1 cellular context compared by ENCODE assay signal in the genomic region with DNA sequence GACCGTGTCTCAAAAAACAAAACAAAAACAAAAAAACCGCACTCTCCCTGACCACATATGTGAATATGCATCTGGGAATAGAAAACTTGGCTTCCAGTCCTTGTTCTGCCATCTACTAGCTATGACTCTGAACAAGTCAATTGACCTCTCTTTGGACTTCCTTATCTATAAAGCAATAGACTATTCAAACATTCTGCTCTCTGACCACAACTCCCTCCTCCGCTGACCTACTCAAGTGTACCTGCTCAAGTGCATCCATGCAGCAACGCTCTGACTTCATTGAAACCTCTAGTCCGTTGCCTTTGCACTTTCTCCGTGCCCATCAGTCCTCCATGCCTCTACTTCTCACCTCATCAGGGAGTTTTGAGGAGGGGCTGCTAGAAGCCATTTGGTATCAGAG.
TF ChIP-seq lines count a peak whose summit lies in the region.

No MANE protein-coding gene starts in this region.

TF ChIP-seq in GM12878, 131 proteins besides CTCF, POLR2A, EP300 and RAD21 (continued from another document):
- TF ChIP-seq, protein P1, sequence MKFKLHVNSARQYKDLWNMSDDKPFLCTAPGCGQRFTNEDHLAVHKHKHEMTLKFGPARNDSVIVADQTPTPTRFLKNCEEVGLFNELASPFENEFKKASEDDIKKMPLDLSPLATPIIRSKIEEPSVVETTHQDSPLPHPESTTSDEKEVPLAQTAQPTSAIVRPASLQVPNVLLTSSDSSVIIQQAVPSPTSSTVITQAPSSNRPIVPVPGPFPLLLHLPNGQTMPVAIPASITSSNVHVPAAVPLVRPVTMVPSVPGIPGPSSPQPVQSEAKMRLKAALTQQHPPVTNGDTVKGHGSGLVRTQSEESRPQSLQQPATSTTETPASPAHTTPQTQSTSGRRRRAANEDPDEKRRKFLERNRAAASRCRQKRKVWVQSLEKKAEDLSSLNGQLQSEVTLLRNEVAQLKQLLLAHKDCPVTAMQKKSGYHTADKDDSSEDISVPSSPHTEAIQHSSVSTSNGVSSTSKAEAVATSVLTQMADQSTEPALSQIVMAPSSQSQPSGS (IDR thresholded peaks at IDR 0.05; ENCODE audit: low read length): no peak
- TF ChIP-seq, protein P2, sequence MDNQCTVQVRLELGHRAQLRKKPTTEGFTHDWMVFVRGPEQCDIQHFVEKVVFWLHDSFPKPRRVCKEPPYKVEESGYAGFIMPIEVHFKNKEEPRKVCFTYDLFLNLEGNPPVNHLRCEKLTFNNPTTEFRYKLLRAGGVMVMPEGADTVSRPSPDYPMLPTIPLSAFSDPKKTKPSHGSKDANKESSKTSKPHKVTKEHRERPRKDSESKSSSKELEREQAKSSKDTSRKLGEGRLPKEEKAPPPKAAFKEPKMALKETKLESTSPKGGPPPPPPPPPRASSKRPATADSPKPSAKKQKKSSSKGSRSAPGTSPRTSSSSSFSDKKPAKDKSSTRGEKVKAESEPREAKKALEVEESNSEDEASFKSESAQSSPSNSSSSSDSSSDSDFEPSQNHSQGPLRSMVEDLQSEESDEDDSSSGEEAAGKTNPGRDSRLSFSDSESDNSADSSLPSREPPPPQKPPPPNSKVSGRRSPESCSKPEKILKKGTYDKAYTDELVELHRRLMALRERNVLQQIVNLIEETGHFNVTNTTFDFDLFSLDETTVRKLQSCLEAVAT (IDR thresholded peaks at IDR 0.05): peak; percentile 76; the same call in 1 of the 2 replicates
- TF ChIP-seq, protein P3, sequence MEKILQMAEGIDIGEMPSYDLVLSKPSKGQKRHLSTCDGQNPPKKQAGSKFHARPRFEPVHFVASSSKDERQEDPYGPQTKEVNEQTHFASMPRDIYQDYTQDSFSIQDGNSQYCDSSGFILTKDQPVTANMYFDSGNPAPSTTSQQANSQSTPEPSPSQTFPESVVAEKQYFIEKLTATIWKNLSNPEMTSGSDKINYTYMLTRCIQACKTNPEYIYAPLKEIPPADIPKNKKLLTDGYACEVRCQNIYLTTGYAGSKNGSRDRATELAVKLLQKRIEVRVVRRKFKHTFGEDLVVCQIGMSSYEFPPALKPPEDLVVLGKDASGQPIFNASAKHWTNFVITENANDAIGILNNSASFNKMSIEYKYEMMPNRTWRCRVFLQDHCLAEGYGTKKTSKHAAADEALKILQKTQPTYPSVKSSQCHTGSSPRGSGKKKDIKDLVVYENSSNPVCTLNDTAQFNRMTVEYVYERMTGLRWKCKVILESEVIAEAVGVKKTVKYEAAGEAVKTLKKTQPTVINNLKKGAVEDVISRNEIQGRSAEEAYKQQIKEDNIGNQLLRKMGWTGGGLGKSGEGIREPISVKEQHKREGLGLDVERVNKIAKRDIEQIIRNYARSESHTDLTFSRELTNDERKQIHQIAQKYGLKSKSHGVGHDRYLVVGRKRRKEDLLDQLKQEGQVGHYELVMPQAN (conservative IDR thresholded peaks at IDR 0.05): no peak
- TF ChIP-seq ZSCAN29 (IDR thresholded peaks at IDR 0.05): no peak
- peak; percentile 85 for TF ChIP-seq RUNX3 (IDR thresholded peaks at IDR 0.05; ENCODE audit: low read length)
- 0 out of 2 replicates have a peak, but pooled peaks have one; percentile 49 for TF ChIP-seq CBFB (IDR thresholded peaks at IDR 0.05; ENCODE audit: low read depth)
- TF ChIP-seq MYC (IDR thresholded peaks at IDR 0.05; ENCODE audit: insufficient read depth, insufficient read length, insufficient replicate concordance, low read length, severe bottlenecking): no peak
- no peak for TF ChIP-seq FOXM1 (IDR thresholded peaks at IDR 0.05; ENCODE audit: low read depth, low read length)
- TF ChIP-seq, protein P4, sequence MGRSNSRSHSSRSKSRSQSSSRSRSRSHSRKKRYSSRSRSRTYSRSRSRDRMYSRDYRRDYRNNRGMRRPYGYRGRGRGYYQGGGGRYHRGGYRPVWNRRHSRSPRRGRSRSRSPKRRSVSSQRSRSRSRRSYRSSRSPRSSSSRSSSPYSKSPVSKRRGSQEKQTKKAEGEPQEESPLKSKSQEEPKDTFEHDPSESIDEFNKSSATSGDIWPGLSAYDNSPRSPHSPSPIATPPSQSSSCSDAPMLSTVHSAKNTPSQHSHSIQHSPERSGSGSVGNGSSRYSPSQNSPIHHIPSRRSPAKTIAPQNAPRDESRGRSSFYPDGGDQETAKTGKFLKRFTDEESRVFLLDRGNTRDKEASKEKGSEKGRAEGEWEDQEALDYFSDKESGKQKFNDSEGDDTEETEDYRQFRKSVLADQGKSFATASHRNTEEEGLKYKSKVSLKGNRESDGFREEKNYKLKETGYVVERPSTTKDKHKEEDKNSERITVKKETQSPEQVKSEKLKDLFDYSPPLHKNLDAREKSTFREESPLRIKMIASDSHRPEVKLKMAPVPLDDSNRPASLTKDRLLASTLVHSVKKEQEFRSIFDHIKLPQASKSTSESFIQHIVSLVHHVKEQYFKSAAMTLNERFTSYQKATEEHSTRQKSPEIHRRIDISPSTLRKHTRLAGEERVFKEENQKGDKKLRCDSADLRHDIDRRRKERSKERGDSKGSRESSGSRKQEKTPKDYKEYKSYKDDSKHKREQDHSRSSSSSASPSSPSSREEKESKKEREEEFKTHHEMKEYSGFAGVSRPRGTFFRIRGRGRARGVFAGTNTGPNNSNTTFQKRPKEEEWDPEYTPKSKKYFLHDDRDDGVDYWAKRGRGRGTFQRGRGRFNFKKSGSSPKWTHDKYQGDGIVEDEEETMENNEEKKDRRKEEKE (IDR thresholded peaks at IDR 0.05): no peak
- no peak for TF ChIP-seq SP1 (IDR thresholded peaks at IDR 0.05; ENCODE audit: low read depth, low read length)
- TF ChIP-seq ASH2L (IDR thresholded peaks at IDR 0.05; ENCODE audit: borderline replicate concordance, low read depth): no peak
- TF ChIP-seq, protein P5, sequence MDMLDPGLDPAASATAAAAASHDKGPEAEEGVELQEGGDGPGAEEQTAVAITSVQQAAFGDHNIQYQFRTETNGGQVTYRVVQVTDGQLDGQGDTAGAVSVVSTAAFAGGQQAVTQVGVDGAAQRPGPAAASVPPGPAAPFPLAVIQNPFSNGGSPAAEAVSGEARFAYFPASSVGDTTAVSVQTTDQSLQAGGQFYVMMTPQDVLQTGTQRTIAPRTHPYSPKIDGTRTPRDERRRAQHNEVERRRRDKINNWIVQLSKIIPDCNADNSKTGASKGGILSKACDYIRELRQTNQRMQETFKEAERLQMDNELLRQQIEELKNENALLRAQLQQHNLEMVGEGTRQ (IDR thresholded peaks at IDR 0.05; ENCODE audit: borderline replicate concordance, low read depth, low read length): no peak
- no peak for TF ChIP-seq YBX1 (IDR thresholded peaks at IDR 0.05)
- no peak for TF ChIP-seq KDM1A (IDR thresholded peaks at IDR 0.05; ENCODE audit: borderline replicate concordance)
- TF ChIP-seq, protein P6, sequence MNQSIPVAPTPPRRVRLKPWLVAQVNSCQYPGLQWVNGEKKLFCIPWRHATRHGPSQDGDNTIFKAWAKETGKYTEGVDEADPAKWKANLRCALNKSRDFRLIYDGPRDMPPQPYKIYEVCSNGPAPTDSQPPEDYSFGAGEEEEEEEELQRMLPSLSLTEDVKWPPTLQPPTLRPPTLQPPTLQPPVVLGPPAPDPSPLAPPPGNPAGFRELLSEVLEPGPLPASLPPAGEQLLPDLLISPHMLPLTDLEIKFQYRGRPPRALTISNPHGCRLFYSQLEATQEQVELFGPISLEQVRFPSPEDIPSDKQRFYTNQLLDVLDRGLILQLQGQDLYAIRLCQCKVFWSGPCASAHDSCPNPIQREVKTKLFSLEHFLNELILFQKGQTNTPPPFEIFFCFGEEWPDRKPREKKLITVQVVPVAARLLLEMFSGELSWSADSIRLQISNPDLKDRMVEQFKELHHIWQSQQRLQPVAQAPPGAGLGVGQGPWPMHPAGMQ (IDR thresholded peaks at IDR 0.05; ENCODE audit: borderline replicate concordance): no peak
- TF ChIP-seq CEBPB (IDR thresholded peaks at IDR 0.05; ENCODE audit: borderline replicate concordance in 1 of 2, low read depth in 2 of 2, low read length in 2 of 2): no peak
- peak in 1 of 2 experiments; percentile 23; a peak in 1 of 4 replicates for TF ChIP-seq IKZF2 (IDR thresholded peaks at IDR 0.05)
- TF ChIP-seq, protein P7, sequence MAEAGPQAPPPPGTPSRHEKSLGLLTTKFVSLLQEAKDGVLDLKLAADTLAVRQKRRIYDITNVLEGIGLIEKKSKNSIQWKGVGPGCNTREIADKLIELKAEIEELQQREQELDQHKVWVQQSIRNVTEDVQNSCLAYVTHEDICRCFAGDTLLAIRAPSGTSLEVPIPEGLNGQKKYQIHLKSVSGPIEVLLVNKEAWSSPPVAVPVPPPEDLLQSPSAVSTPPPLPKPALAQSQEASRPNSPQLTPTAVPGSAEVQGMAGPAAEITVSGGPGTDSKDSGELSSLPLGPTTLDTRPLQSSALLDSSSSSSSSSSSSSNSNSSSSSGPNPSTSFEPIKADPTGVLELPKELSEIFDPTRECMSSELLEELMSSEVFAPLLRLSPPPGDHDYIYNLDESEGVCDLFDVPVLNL (IDR thresholded peaks at IDR 0.05; ENCODE audit: low read depth, low read length): no peak
- no peak for TF ChIP-seq TCF3 (IDR thresholded peaks at IDR 0.05; ENCODE audit: borderline replicate concordance, insufficient read depth, low read depth, low read length)
- TF ChIP-seq RCOR1 (conservative IDR thresholded peaks at IDR 0.05; ENCODE audit: low read depth, low read length): no peak
- TF ChIP-seq FOS (IDR thresholded peaks at IDR 0.05; ENCODE audit: borderline replicate concordance, extremely low read depth, insufficient read length): no peak
- TF ChIP-seq IKZF1 (conservative IDR thresholded peaks at IDR 0.05): no peak
- TF ChIP-seq, protein P8, sequence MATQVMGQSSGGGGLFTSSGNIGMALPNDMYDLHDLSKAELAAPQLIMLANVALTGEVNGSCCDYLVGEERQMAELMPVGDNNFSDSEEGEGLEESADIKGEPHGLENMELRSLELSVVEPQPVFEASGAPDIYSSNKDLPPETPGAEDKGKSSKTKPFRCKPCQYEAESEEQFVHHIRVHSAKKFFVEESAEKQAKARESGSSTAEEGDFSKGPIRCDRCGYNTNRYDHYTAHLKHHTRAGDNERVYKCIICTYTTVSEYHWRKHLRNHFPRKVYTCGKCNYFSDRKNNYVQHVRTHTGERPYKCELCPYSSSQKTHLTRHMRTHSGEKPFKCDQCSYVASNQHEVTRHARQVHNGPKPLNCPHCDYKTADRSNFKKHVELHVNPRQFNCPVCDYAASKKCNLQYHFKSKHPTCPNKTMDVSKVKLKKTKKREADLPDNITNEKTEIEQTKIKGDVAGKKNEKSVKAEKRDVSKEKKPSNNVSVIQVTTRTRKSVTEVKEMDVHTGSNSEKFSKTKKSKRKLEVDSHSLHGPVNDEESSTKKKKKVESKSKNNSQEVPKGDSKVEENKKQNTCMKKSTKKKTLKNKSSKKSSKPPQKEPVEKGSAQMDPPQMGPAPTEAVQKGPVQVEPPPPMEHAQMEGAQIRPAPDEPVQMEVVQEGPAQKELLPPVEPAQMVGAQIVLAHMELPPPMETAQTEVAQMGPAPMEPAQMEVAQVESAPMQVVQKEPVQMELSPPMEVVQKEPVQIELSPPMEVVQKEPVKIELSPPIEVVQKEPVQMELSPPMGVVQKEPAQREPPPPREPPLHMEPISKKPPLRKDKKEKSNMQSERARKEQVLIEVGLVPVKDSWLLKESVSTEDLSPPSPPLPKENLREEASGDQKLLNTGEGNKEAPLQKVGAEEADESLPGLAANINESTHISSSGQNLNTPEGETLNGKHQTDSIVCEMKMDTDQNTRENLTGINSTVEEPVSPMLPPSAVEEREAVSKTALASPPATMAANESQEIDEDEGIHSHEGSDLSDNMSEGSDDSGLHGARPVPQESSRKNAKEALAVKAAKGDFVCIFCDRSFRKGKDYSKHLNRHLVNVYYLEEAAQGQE (IDR thresholded peaks at IDR 0.05; ENCODE audit: low read depth, low read length): no peak
- peak; percentile 50; the same call in 1 of the 2 replicates for TF ChIP-seq MTA2 (IDR thresholded peaks at IDR 0.05; ENCODE audit: low read depth)
- TF ChIP-seq CREB1 (IDR thresholded peaks at IDR 0.05; ENCODE audit: low read depth): no peak
- peak; percentile 25; the same call in 1 of the 2 replicates for TF ChIP-seq NBN (IDR thresholded peaks at IDR 0.05)
- TF ChIP-seq TCF12 (IDR thresholded peaks at IDR 0.05; ENCODE audit: low read depth, low read length): no peak
- TF ChIP-seq ATF7 (IDR thresholded peaks at IDR 0.05; ENCODE audit: low read depth): peak; percentile 27; the same call in 1 of the 2 replicates
- TF ChIP-seq SMARCA5 (IDR thresholded peaks at IDR 0.05): no peak
- TF ChIP-seq SMC3 (IDR thresholded peaks at IDR 0.05; ENCODE audit: borderline replicate concordance, low read length): no peak
- no peak for TF ChIP-seq MYB (IDR thresholded peaks at IDR 0.05; ENCODE audit: borderline replicate concordance, low read depth, low read length)
- TF ChIP-seq NR2F1 (conservative IDR thresholded peaks at IDR 0.05): peak; percentile 64
- TF ChIP-seq WRNIP1 (IDR thresholded peaks at IDR 0.05; ENCODE audit: borderline replicate concordance, low read depth, low read length): no peak
